In genomic region chr11:64092761-64093136, GRCh38 we compare ENCODE assay signal across 17 cellular contexts. TPM values are rescaled to one million over a fixed set of nuclear protein-coding genes. Genes with fewer than 3 reads are reported as not detected.
"Had no signal": no experiment of that assay in that cellular context is flagged by ENCODE, and none has a peak within 500 bp of the region (broad histone marks: within the 10 kb centered on the region; RNA-seq: fewer than 3 reads in every experiment).

No MANE protein-coding gene starts in this region.

- DNase-seq: activated CD4-positive, alpha-beta T cell treated with anti-CD3 and anti-CD28 coated beads for 1 hour; activated CD4-positive, alpha-beta T cell treated with anti-CD3 and anti-CD28 coated beads, Interleukin-2, amount 50 U/mL, for 48 hours; activated CD8-positive, alpha-beta memory T cell treated with anti-CD3 and anti-CD28 coated beads, Interleukin-2, amount 10 ng/mL, durations not matched to agents 7 days and 5 days; activated effector memory CD4-positive, alpha-beta T cell treated with anti-CD3 and anti-CD28 coated beads, Interleukin-2, amount 50 U/mL, for 16 hours; activated T-cell treated with anti-CD3 and anti-CD28 coated beads, Interleukin-2, amount 50 U/mL, for 24 hours; amniotic stem cell; brain microvascular endothelial cell; cerebellar nuclear complex; stimulated activated CD4-positive, alpha-beta T cell treated with anti-CD3 and anti-CD28 coated beads, Interleukin-12 subunit alpha, Interleukin-12 subunit beta, amount 100 ng/mL, for 4 hours; stimulated activated naive CD4-positive, alpha-beta T cell had no signal

- H3K9me3 ChIP-seq: upper lobe of right lung had no signal

- H3K36me3 Mint-ChIP-seq: activated CD8-positive, alpha-beta memory T cell treated with anti-CD3 and anti-CD28 coated beads, Interleukin-2, amount 10 ng/mL, durations not matched to agents 7 days and 5 days; activated naive CD4-positive, alpha-beta T cell treated with anti-CD3 and anti-CD28 coated beads, Interleukin-2, amount 50 U/mL, for 72 hours; memory B cell; natural killer cell treated with Interleukin-12 subunit alpha and Interleukin-12 subunit beta and Interleukin-15 and Interleukin-18, amount 100 ng/mL, for 72 hours had no signal

- H3K4me3 ChIP-seq: upper lobe of right lung had no signal

- H3K27ac ChIP-seq: brain microvascular endothelial cell, upper lobe of right lung had no signal

- H3K36me3 ChIP-seq: brain microvascular endothelial cell, upper lobe of right lung had no signal

- H3K27ac Mint-ChIP-seq: activated CD8-positive, alpha-beta memory T cell treated with anti-CD3 and anti-CD28 coated beads, Interleukin-2, amount 10 ng/mL, durations not matched to agents 7 days and 5 days; memory B cell; natural killer cell treated with Interleukin-12 subunit alpha and Interleukin-12 subunit beta and Interleukin-15 and Interleukin-18, amount 100 ng/mL, for 72 hours had no signal

- H3K27me3 Mint-ChIP-seq: activated CD8-positive, alpha-beta memory T cell treated with anti-CD3 and anti-CD28 coated beads, Interleukin-2, amount 10 ng/mL, durations not matched to agents 7 days and 5 days; activated T-cell treated with anti-CD3 and anti-CD28 coated beads, Interleukin-2, amount 50 U/mL, for 24 hours; natural killer cell treated with Interleukin-12 subunit alpha and Interleukin-12 subunit beta and Interleukin-15 and Interleukin-18, amount 100 ng/mL, for 72 hours had no signal

- ATAC-seq: activated CD8-positive, alpha-beta memory T cell treated with anti-CD3 and anti-CD28 coated beads, Interleukin-2, amount 10 ng/mL, durations not matched to agents 7 days and 5 days; activated naive CD4-positive, alpha-beta T cell treated with anti-CD3 and anti-CD28 coated beads, Interleukin-2, amount 50 U/mL, for 72 hours; natural killer cell treated with Interleukin-12 subunit alpha and Interleukin-12 subunit beta and Interleukin-15 and Interleukin-18, amount 100 ng/mL, for 72 hours had no signal

- H3K27me3 ChIP-seq: brain microvascular endothelial cell, upper lobe of right lung had no signal

- H3K9me3 Mint-ChIP-seq: activated naive CD4-positive, alpha-beta T cell treated with anti-CD3 and anti-CD28 coated beads, Interleukin-2, amount 50 U/mL, for 72 hours; activated T-cell treated with anti-CD3 and anti-CD28 coated beads, Interleukin-2, amount 50 U/mL, for 24 hours; memory B cell; natural killer cell treated with Interleukin-12 subunit alpha and Interleukin-12 subunit beta and Interleukin-15 and Interleukin-18, amount 100 ng/mL, for 72 hours had no signal

- H3K4me3 Mint-ChIP-seq: activated CD8-positive, alpha-beta memory T cell treated with anti-CD3 and anti-CD28 coated beads, Interleukin-2, amount 10 ng/mL, durations not matched to agents 7 days and 5 days; activated T-cell treated with anti-CD3 and anti-CD28 coated beads, Interleukin-2, amount 50 U/mL, for 24 hours; memory B cell; natural killer cell treated with Interleukin-12 subunit alpha and Interleukin-12 subunit beta and Interleukin-15 and Interleukin-18, amount 100 ng/mL, for 72 hours had no signal

RNA-seq across cellular contexts. Expression of gene FLRT1, which starts 57.0 kb away (rescaled TPM):
- total RNA-seq: activated CD8-positive, alpha-beta memory T cell treated with anti-CD3 and anti-CD28 coated beads, Interleukin-2, amount 10 ng/mL, durations not matched to agents 7 days and 5 days; activated naive CD4-positive, alpha-beta T cell treated with anti-CD3 and anti-CD28 coated beads, Interleukin-2, amount 50 U/mL, for 72 hours; dermis microvascular lymphatic vessel endothelial cell; glomerular endothelial cell; natural killer cell treated with Interleukin-12 subunit alpha and Interleukin-12 subunit beta and Interleukin-15 and Interleukin-18, amount 100 ng/mL, for 72 hours; pulmonary artery endothelial cell; upper lobe of right lung had no signal
